8 cellular contexts compared by ENCODE assay signal in the genomic region with DNA sequence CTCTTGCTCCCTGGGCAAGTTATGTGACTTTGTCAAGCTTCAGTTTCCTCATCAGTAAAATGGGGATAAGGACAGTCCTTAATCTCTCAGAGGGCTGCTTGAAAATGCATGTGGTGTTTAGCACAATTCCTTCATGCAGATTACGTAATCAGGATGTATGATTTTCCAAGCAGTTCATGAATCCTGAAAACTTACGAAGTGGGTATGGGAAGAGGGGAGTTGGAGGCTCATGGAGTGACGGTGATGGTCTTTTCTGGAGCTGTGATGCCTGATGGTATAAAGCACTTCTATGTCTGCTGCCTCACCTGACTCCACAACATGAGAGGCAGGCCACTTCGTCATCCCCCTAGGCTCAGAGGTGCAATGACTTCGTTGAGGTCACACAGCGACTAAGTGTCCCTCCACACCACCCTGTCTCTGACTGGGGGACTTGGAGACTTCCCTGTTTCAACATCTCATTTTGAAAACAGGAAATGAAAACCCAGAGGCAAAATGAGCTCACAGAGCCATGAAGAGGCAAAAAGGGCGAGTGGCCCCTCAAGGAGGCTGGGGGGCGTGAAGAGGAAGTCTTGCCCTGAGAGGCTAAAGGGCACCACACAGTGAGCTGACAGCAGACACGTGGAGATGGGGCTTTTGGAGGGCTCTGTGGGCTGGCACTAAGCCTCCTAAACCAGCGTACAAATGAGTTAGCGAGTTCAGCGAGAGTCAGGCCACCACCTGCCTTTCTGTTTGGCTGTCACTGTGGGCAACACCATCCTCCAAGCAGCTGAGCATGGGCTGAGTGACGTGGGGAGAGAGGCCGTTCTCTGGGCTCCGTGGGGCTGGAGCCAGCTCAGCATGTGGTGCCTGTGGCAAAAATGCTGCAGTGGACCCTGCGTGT. TPM values are rescaled to one million over a fixed set of nuclear protein-coding genes. Genes with fewer than 3 reads are reported as not detected.
DNase-seq lines count a peak whose midpoint lies in the region; ATAC-seq and TF ChIP-seq lines count a peak whose summit lies in the region.

No MANE protein-coding gene starts in this region.

- H3K36me3 ChIP-seq in adrenal gland (replicated peaks in 1 of 2), result peaks cover 0 to 40% of the 10 kb centered on the region in 2 donors
- H3K36me3 ChIP-seq in skeletal muscle tissue (ENCODE audit: control insufficient read depth in 3 of 3, insufficient read depth in 3 of 3, low read length in 3 of 3), result peaks cover 64 to 69% (median 68%) of the 10 kb centered on the region in 3 donors

- H3K27ac ChIP-seq in adrenal gland (peak overlapping the region in 4 of 5 donors; percentile 9 to 74 (median 39)), skeletal muscle tissue (ENCODE audit: low read depth, low read length) (peak overlapping the region; percentile 33)

- no peak for TF ChIP-seq POLR2A in adrenal gland (IDR thresholded peaks at IDR 0.05)

- ATAC-seq in GM19351 (IDR thresholded peaks at IDR 0.05; ENCODE audit: unreplicated experiment), result peak; percentile 72
- ATAC-seq in HG03442 (IDR thresholded peaks at IDR 0.05; ENCODE audit: unreplicated experiment), result peak; percentile 64

- H3K4me3 ChIP-seq in adrenal gland (no peak overlapping the region), skeletal muscle tissue (ENCODE audit: low read length in 3 of 3) (no peak overlapping the region)

- H3K27me3 ChIP-seq in adrenal gland, result no peaks in the 10 kb centered on the region
- H3K27me3 ChIP-seq in skeletal muscle tissue (ENCODE audit: control insufficient read depth in 3 of 3, insufficient read depth in 3 of 3, low read length in 3 of 3), result no peaks in the 10 kb centered on the region

- H3K4me1 ChIP-seq in adrenal gland (replicated peaks in 1 of 2) (no peaks in the 10 kb centered on the region), skeletal muscle tissue (ENCODE audit: control insufficient read depth in 3 of 3, insufficient read depth in 3 of 3, low read length in 3 of 3) (peaks cover 0 to 5% (median 4%) of the 10 kb centered on the region in 3 donors)

- no peak overlapping the region for H3K9ac ChIP-seq in skeletal muscle tissue (ENCODE audit: low read depth in 1 of 3, low read length in 3 of 3)

- peak; percentile 13 for DNase-seq in COLO668 (lab: John Stamatoyannopoulos, UW; ENCODE audit: unreplicated experiment)
- DNase-seq in adrenal gland, result peak in 4 of 7 donors; percentile 36 to 51 (median 43)
- DNase-seq in mesenteric fat pad (ENCODE audit: low spot score), result no peak
- DNase-seq in epidermal melanocyte (ENCODE audit: insufficient read length, low spot score), result no peak
- no peak for DNase-seq in activated naive CD4-positive, alpha-beta T cell treated with anti-CD3 and anti-CD28 coated beads, Interleukin-2, amount 50 U/mL, for 16 hours

- H3K9me3 ChIP-seq in adrenal gland (replicated peaks in 1 of 3), result no peaks in the 10 kb centered on the region
- no peaks in the 10 kb centered on the region for H3K9me3 ChIP-seq in skeletal muscle tissue (ENCODE audit: control insufficient read depth in 3 of 3, low read length in 3 of 3)

- 77 to 89% (median 79%) methylated on average over 10 to 16 of the region's 16 CpGs for WGBS in adrenal gland, 4 donors

- TF ChIP-seq CTCF in adrenal gland (IDR thresholded peaks at IDR 0.05), result no peak

- intact Hi-C loops in adrenal gland (cut with DNase I), result no loop called here

RNA-seq across cellular contexts. Expression of gene MCM5, which starts 10.1 kb away (rescaled TPM):
- total RNA-seq in adrenal gland (10 to 100 TPM in 7 of 8 donors, 1 to 10 TPM in 1; 9.0 to 20.1 (median 16.4) TPM), skeletal muscle tissue (25.1 TPM), mesenteric fat pad (12.4 TPM)
- polyA plus RNA-seq in adrenal gland, result 1 to 10 TPM; 3.9 to 9.6 (median 7.0) TPM

RNA-seq across cellular contexts. Expression of gene HMOX1, which starts 29.1 kb away (rescaled TPM):
- total RNA-seq in adrenal gland (100 to 1,000 TPM in 2 of 8 donors, 10 to 100 TPM in 6; 30.8 to 578 (median 57.4) TPM), skeletal muscle tissue (14.6 TPM), mesenteric fat pad (87.0 TPM)
- 10 to 100 TPM; 15.4 to 27.6 (median 27.3) TPM for polyA plus RNA-seq in adrenal gland

Comparison
In these comparisons a context has a peak if more than half of its experiments do, and no peak if none do; other contexts are left out.
1. DNase-seq: peak in COLO668 (single experiment) and adrenal gland (4 of 7); none in mesenteric fat pad (single experiment), epidermal melanocyte (single experiment) and activated naive CD4-positive, alpha-beta T cell treated with anti-CD3 and anti-CD28 coated beads, Interleukin-2, amount 50 U/mL, for 16 hours (single experiment).